ENCODE assay signal across 8 cellular contexts in genomic region chr12:63151061-63151897, GRCh38. TPM values are rescaled to one million over a fixed set of nuclear protein-coding genes. Genes with fewer than 3 reads are reported as not detected.
DNase-seq lines count a peak whose midpoint lies in the region; ATAC-seq, FAIRE-seq and TF ChIP-seq lines count a peak whose summit lies in the region.

TSS of gene AVPR1A (minus strand) at chr12:63151201. CDS start at chr12:63150836, 365 bp downstream.

- in situ Hi-C loops in ACHN (cut with HindIII; ENCODE audit: low pct_ligation_motif_present, low pct_unique_long_range_greater_than_20kb, low sequenced_read_pairs) (no loop called here), GM12878 (cut with MboI) (no loop called here)

- H3K27me3 ChIP-seq in GM12878 (replicated peaks in 1 of 2; ENCODE audit: control insufficient read depth in 2 of 2, insufficient read depth in 2 of 2, low read length in 1 of 2), result peaks cover 10 to 11% of the 10 kb centered on the region in 2 experiments
- H3K27me3 ChIP-seq in keratinocyte (ENCODE audit: control insufficient read depth, extremely low read depth, insufficient read depth, low read length), result peaks cover 38% of the 10 kb centered on the region
- peaks cover 18 to 31% (median 23%) of the 10 kb centered on the region in 5 donors for H3K27me3 ChIP-seq in subcutaneous abdominal adipose tissue (ENCODE audit: control insufficient read depth in 5 of 5, insufficient read depth in 4 of 5, low read length in 5 of 5)

- FAIRE-seq in GM12878 (lab: Jason Lieb, UNC) (no peak), keratinocyte (lab: Jason Lieb, UNC) (no peak)

- SMC1A ChIA-PET in GM12878 (lab: Charles Lee; ENCODE audit: uncharacterized antibody, unreplicated experiment), result interaction anchor here (0.8 to 1.0 kb wide), 2 partner anchors 125 to 269 kb away, joined by 3 read pairs; no protein-coding TSS in a partner anchor

- no peak within 1 kb of the TSS for H3K9ac ChIP-seq in GM12878 (ENCODE audit: control insufficient read depth, insufficient read depth, low read length)
- H3K9ac ChIP-seq in keratinocyte (ENCODE audit: control insufficient read depth, extremely low read depth, insufficient read depth, low read length), result no peak within 1 kb of the TSS
- peak within 1 kb of the TSS in 4 of 5 donors; percentile 12 to 62 (median 21) for H3K9ac ChIP-seq in subcutaneous abdominal adipose tissue (ENCODE audit: low read length in 5 of 5)

- CTCF ChIA-PET in GM12878 (lab: Yijun Ruan, JAX), result interaction anchor here (0.7 to 2.0 kb wide), 10 partner anchors 7 to 299 kb away, joined by 3 to 8 read pairs (median 4); no protein-coding TSS in a partner anchor

- RAD21 ChIA-PET in GM12878 (lab: Charles Lee; ENCODE audit: unreplicated experiment), result interaction anchor here (0.7 to 1.0 kb wide), 2 partner anchors 21 to 650 kb away, joined by 3 to 5 read pairs; no protein-coding TSS in a partner anchor

- ATAC-seq in GM12878 (no peak), HG02763 (IDR thresholded peaks at IDR 0.05; ENCODE audit: unreplicated experiment) (no peak)

- no peak for TF ChIP-seq RAD21 in GM12878 (IDR thresholded peaks at IDR 0.05; ENCODE audit: insufficient read depth, low read depth, low read length)

- H3K4me2 ChIP-seq in GM12878 (ENCODE audit: control insufficient read depth, insufficient read depth), result no peak within 1 kb of the TSS
- H3K4me2 ChIP-seq in keratinocyte (ENCODE audit: control insufficient read depth, extremely low read depth, insufficient read depth, low read depth, low read length), result peak within 1 kb of the TSS; percentile 39

- DNase-seq in ACHN, result peak; percentile 13
- peak; percentile 6 for DNase-seq in HK-2 (ENCODE audit: unreplicated experiment)
- DNase-seq in GM12878 (ENCODE audit: low read depth, low spot score), result no peak
- no peak for DNase-seq in keratinocyte (ENCODE audit: low read depth, low spot score)
- DNase-seq in SIG-M5 treated with dmso at 0.1 percent for 504 hours (lab: John Stamatoyannopoulos, UW; ENCODE audit: unreplicated experiment), result no peak
- DNase-seq in NCI-H446 treated with DMSO at 0.1 percent for 48 hours (lab: John Stamatoyannopoulos, UW), result no peak

- no peaks in the 10 kb centered on the region for H3K4me1 ChIP-seq in GM12878 (ENCODE audit: control insufficient read depth, insufficient read depth, low read length)
- H3K4me1 ChIP-seq in keratinocyte (ENCODE audit: control insufficient read depth, extremely low read depth, insufficient read depth, low read length), result no peaks in the 10 kb centered on the region
- H3K4me1 ChIP-seq in subcutaneous abdominal adipose tissue (ENCODE audit: control insufficient read depth in 5 of 5, insufficient read depth in 5 of 5, low read length in 5 of 5), result peaks cover 0 to 28% (median 24%) of the 10 kb centered on the region in 5 donors

- H3K4me3 ChIP-seq in GM12878 (no peak within 1 kb of the TSS), keratinocyte (ENCODE audit: control insufficient read depth in 2 of 3, extremely low read depth in 1 of 3, insufficient read depth in 2 of 3, low read depth in 1 of 3, low read length in 3 of 3) (peak within 1 kb of the TSS in 1 of 3 experiments; percentile 23), subcutaneous abdominal adipose tissue (ENCODE audit: low read depth in 1 of 5, low read length in 5 of 5) (peak within 1 kb of the TSS; percentile 72 to 88 (median 73))

- H3K27ac ChIP-seq in GM12878 (ENCODE audit: control insufficient read depth, insufficient read depth), result no peak within 1 kb of the TSS
- H3K27ac ChIP-seq in keratinocyte (ENCODE audit: control insufficient read depth, insufficient read depth, low read length), result no peak within 1 kb of the TSS
- H3K27ac ChIP-seq in subcutaneous abdominal adipose tissue (ENCODE audit: low read depth, low read length), result no peak within 1 kb of the TSS

- 26% methylated on average over 41 of the region's 41 CpGs for WGBS in GM12878 (ENCODE audit: insufficient coverage, insufficient replicate concordance, low lambda C conversion rate, missing lambda C conversion rate)

- TF ChIP-seq POLR2A in GM12878 (IDR thresholded peaks at IDR 0.05; ENCODE audit: low read depth, low read length), result no peak

- BruUV-seq in GM12878 (replicated peaks; lab: Mats Ljungman, UMichigan), result no TSS peak

- no peak for TF ChIP-seq CTCF in GM12878 (IDR thresholded peaks at IDR 0.05 in 2 of 3, conservative IDR thresholded peaks at IDR 0.05 in 1 of 3; ENCODE audit: control insufficient read depth in 2 of 3, extremely low read depth in 1 of 3, insufficient read depth in 1 of 3, low read depth in 3 of 3, low read length in 3 of 3)
- no peak for TF ChIP-seq CTCF in keratinocyte (optimal IDR thresholded peaks at IDR 0.05 in 1 of 3, IDR thresholded peaks at IDR 0.05 in 1 of 3, conservative IDR thresholded peaks at IDR 0.05 in 1 of 3; ENCODE audit: extremely low read depth in 1 of 3, insufficient read depth in 2 of 3, low read length in 3 of 3)

- no peaks in the 10 kb centered on the region for H3K79me2 ChIP-seq in GM12878 (ENCODE audit: control insufficient read depth, insufficient read depth, low read length)
- no peaks in the 10 kb centered on the region for H3K79me2 ChIP-seq in keratinocyte (ENCODE audit: control insufficient read depth, insufficient read depth, low read length)

- H2AFZ ChIP-seq in GM12878 (ENCODE audit: control insufficient read depth, low read depth, low read length), result no peak within 1 kb of the TSS
- H2AFZ ChIP-seq in keratinocyte (ENCODE audit: control insufficient read depth, low read length), result no peak within 1 kb of the TSS

- H3K9me3 ChIP-seq in GM12878 (replicated peaks; ENCODE audit: control insufficient read depth, insufficient read depth, low read length), result no peaks in the 10 kb centered on the region; the same call in 2 of the 3 replicates
- peaks cover 5% of the 10 kb centered on the region for H3K9me3 ChIP-seq in keratinocyte (ENCODE audit: control insufficient read depth, low read depth, low read length)
- H3K9me3 ChIP-seq in subcutaneous abdominal adipose tissue (ENCODE audit: control insufficient read depth in 5 of 5, low read length in 5 of 5), result no peaks in the 10 kb centered on the region

- no peak for TF ChIP-seq EP300 in GM12878 (IDR thresholded peaks at IDR 0.05; ENCODE audit: borderline replicate concordance in 1 of 2, control insufficient read depth in 1 of 2, low read depth in 2 of 2, low read length in 2 of 2)

- no peaks in the 10 kb centered on the region for H3K36me3 ChIP-seq in GM12878 (ENCODE audit: control insufficient read depth in 2 of 2, insufficient read depth in 2 of 2, low read length in 1 of 2)
- H3K36me3 ChIP-seq in keratinocyte (ENCODE audit: control insufficient read depth in 2 of 2, extremely low read depth in 1 of 2, insufficient read depth in 2 of 2, low read length in 2 of 2), result no peaks in the 10 kb centered on the region
- no peaks in the 10 kb centered on the region for H3K36me3 ChIP-seq in subcutaneous abdominal adipose tissue (ENCODE audit: control insufficient read depth in 5 of 5, insufficient read depth in 5 of 5, low read length in 5 of 5)

- intact Hi-C loops in GM12878 (cut with micrococcal nuclease; ENCODE audit: unreplicated experiment), result no loop called here

- POLR2A ChIA-PET in GM12878 (lab: Charles Lee), result no interaction called here

- dilution Hi-C loops in keratinocyte (cut with MboI; ENCODE audit: extremely low pct_ligation_motif_present, low sequenced_read_pairs), result no loop called here

- no peaks in the 10 kb centered on the region for H4K20me1 ChIP-seq in GM12878 (ENCODE audit: control insufficient read depth, insufficient read depth)
- no peaks in the 10 kb centered on the region for H4K20me1 ChIP-seq in keratinocyte (ENCODE audit: control insufficient read depth, extremely low read depth, insufficient read depth, low read length)

- H3K9me1 ChIP-seq in keratinocyte (ENCODE audit: control insufficient read depth, extremely low read depth, insufficient read depth, low read length), result no peaks in the 10 kb centered on the region

TF ChIP-seq in GM12878, 131 proteins besides CTCF, POLR2A, EP300 and RAD21:
- peak; percentile 37 for TF ChIP-seq SUZ12 (IDR thresholded peaks at IDR 0.05; ENCODE audit: unreplicated experiment)
- no peak for TF ChIP-seq GATAD2B (conservative IDR thresholded peaks at IDR 0.05; ENCODE audit: low read depth)

RNA-seq across cellular contexts. Expression of gene AVPR1A, which starts in this region (rescaled TPM):
- total RNA-seq in GM12878 (2013; cell fraction: nucleolus; rRNA removed), result not detected in 2 replicates
- total RNA-seq in GM12878 (2014; rRNA removed) (under 0.01 TPM in 1 of 2 replicates, not detected in the other), GM12878 (2014; rRNA removed; fragmentation: Illumina TruSeq; extraction: Trizol) (not detected in 2 replicates), GM12878 (2021) (0.10 TPM in 1 of 2 replicates, not detected in the other)
- polyA plus RNA-seq in GM12878 (2011; ENCODE audit: low read depth), result not detected
- polyA plus RNA-seq in GM12878 (2011; rRNA removed) (0.04 and 0.13 TPM in 2 replicates), GM12878 (2014; fragmentation: Illumina TruSeq; extraction: Trizol) (not detected in 2 replicates), GM12878 (2014; fragmentation: Nextera tagmentation; extraction: Ambion mirVana) (not detected), GM12878 (2014; rRNA removed) (not detected in 2 replicates), GM12878 (2016; fragmentation: Nextera tagmentation; extraction: Ambion mirVana) (not detected), keratinocyte (not detected in 3 replicates)
- polyA plus RNA-seq in GM12878 (2011; cell fraction: cytosol; rRNA removed), result 0.03 and 0.09 TPM in 2 replicates
- 0.12 and 0.19 TPM in 2 replicates for polyA plus RNA-seq in GM12878 (2011; cell fraction: nucleus; rRNA removed)
- polyA plus RNA-seq in GM12878 (2012), result not detected in 2 replicates
- polyA minus RNA-seq in GM12878 (2011; rRNA and poly(A)+ RNA removed), result 0.05 TPM in 1 of 2 replicates, not detected in the other
- polyA minus RNA-seq in GM12878 (2011; cell fraction: cytosol; rRNA and poly(A)+ RNA removed), result not detected in 2 replicates
- not detected in 2 replicates for polyA minus RNA-seq in GM12878 (2011; cell fraction: nucleus; rRNA and poly(A)+ RNA removed)
- not detected for polyA plus RNA-seq in keratinocyte (2011; ENCODE audit: low read depth)
- not detected in 2 replicates for polyA plus RNA-seq in keratinocyte (2011; cell fraction: cytosol; rRNA removed)
- not detected in 2 replicates for polyA plus RNA-seq in keratinocyte (2011; cell fraction: nucleus; rRNA removed)
- not detected in 2 replicates for polyA plus RNA-seq in keratinocyte (2012; ENCODE audit: low replicate concordance)
- polyA minus RNA-seq in keratinocyte, result not detected in 3 replicates
- polyA minus RNA-seq in keratinocyte (2011; cell fraction: cytosol; rRNA and poly(A)+ RNA removed), result not detected
- not detected in 2 replicates for polyA minus RNA-seq in keratinocyte (2011; cell fraction: nucleus; rRNA and poly(A)+ RNA removed)

Comparison
In these comparisons a context has a peak if more than half of its experiments do, and no peak if none do; other contexts are left out.
1. DNase-seq: peak in ACHN (single experiment) and HK-2 (single experiment); none in GM12878 (single experiment), keratinocyte (single experiment), SIG-M5 treated with dmso at 0.1 percent for 504 hours (single experiment) and NCI-H446 treated with DMSO at 0.1 percent for 48 hours (single experiment).
2. H3K9ac ChIP-seq: peak in subcutaneous abdominal adipose tissue (4 of 5); none in GM12878 (single experiment) and keratinocyte (single experiment).